In genomic region chr10:119665901-119666708, GRCh38 we compare ENCODE assay signal across 14 cellular contexts. TPM values are rescaled to one million over a fixed set of nuclear protein-coding genes. Genes with fewer than 3 reads are reported as not detected.
A peak's percentile ranks its signal among the peaks of the same experiment; 100 is the strongest.
DNase-seq lines count a peak whose midpoint lies in the region; ATAC-seq and TF ChIP-seq lines count a peak whose summit lies in the region.
"Had no signal": no experiment of that assay in that cellular context is flagged by ENCODE, and none has a peak within 500 bp of the region (broad histone marks: within the 10 kb centered on the region; RNA-seq: fewer than 3 reads in every experiment).

No MANE protein-coding gene starts in this region.

- peak overlapping the region; percentile 74 for H3K27ac Mint-ChIP-seq in activated T-cell treated with anti-CD3 and anti-CD28 coated beads, Interleukin-2, amount 50 U/mL, for 24 hours
- peak overlapping the region; percentile 74 to 84 for H3K27ac Mint-ChIP-seq in T-cell

- H3K9me3 Mint-ChIP-seq in activated T-cell treated with anti-CD3 and anti-CD28 coated beads, Interleukin-2, amount 50 U/mL, for 24 hours = no peaks in the 10 kb centered on the region
- no peaks in the 10 kb centered on the region for H3K9me3 Mint-ChIP-seq in T-cell
- H3K9me3 Mint-ChIP-seq: T-helper 1 cell treated with Interleukin-12 subunit alpha and Interleukin-12 subunit beta and Interleukin-4 antibody, amounts not matched to agents 30 μg/mL and 1 μg/mL, for 36 hours had no signal

- H3K9me3 ChIP-seq in left ventricle myocardium inferior (replicated peaks) = no peaks in the 10 kb centered on the region
- H3K9me3 ChIP-seq in gastrocnemius medialis = no peaks in the 10 kb centered on the region
- H3K9me3 ChIP-seq: ascending aorta, uterus had no signal

- TF ChIP-seq POLR2A in gastrocnemius medialis (IDR thresholded peaks at IDR 0.05) = no peak

- DNase-seq in activated T-cell treated with anti-CD3 and anti-CD28 coated beads, Interleukin-2, amount 50 U/mL, for 24 hours = no peak
- no peak for DNase-seq in activated T-cell treated with anti-CD3 and anti-CD28 coated beads, Interleukin-2, amount 50 U/mL, for 48 hours
- DNase-seq in T-cell (no peak), left ventricle myocardium inferior (no peak), gastrocnemius medialis (peak; percentile 37 to 41), posterior vena cava (ENCODE audit: low spot score) (no peak)
- DNase-seq: NCI-H2171 treated with DMSO at 0.1 percent for 48 hours, OCI-M1, uterus had no signal

- no peak for ATAC-seq in T-cell (replicated peaks in 1 of 4)
- ATAC-seq in gastrocnemius medialis = no peak
- no peak for ATAC-seq in HG02642 (IDR thresholded peaks at IDR 0.05; ENCODE audit: poor library complexity, unreplicated experiment)
- ATAC-seq in GM18520 (IDR thresholded peaks at IDR 0.05; ENCODE audit: unreplicated experiment) = no peak

- in situ Hi-C loops in gastrocnemius medialis (cut with MboI; ENCODE audit: low sequenced_read_pairs in 4 of 4) = no loop called here

- intact Hi-C loops in left ventricle myocardium inferior (cut with micrococcal nuclease) = no loop called here
- intact Hi-C loops in gastrocnemius medialis (cut with DNase I; ENCODE audit: low total_unique reads) = no loop called here
- intact Hi-C loops in posterior vena cava (cut with DNase I) = no loop called here

- H3K4me1 Mint-ChIP-seq in activated T-cell treated with anti-CD3 and anti-CD28 coated beads, Interleukin-2, amount 50 U/mL, for 24 hours (ENCODE audit: low read depth) = peaks cover 60% of the 10 kb centered on the region
- H3K4me1 Mint-ChIP-seq in T-cell = peaks cover 57 to 70% (median 67%) of the 10 kb centered on the region in 3 donors

- peak overlapping the region; percentile 7 for H3K4me3 ChIP-seq in left ventricle myocardium inferior
- H3K4me3 ChIP-seq in gastrocnemius medialis = no peak overlapping the region
- H3K4me3 ChIP-seq: ascending aorta, skin epidermis, uterus had no signal

- H3K36me3 ChIP-seq in left ventricle myocardium inferior = peaks cover 18% of the 10 kb centered on the region
- peaks cover 0 to 14% of the 10 kb centered on the region in 2 donors for H3K36me3 ChIP-seq in gastrocnemius medialis
- H3K36me3 ChIP-seq: uterus had no signal

- H3K27ac ChIP-seq in left ventricle myocardium inferior (replicated peaks) = peak overlapping the region; percentile 93
- peak overlapping the region; percentile 91 to 99 (median 97) for H3K27ac ChIP-seq in gastrocnemius medialis

- CTCF ChIA-PET in T-cell (lab: Charles Lee) = interaction anchor here (0.5 to 0.7 kb wide), 4 partner anchors 72 to 914 kb away, joined by 3 to 6 read pairs (median 3); no protein-coding TSS in a partner anchor

- POLR2A ChIA-PET in T-cell (lab: Charles Lee) = no interaction called here

- H3K36me3 Mint-ChIP-seq in activated T-cell treated with anti-CD3 and anti-CD28 coated beads, Interleukin-2, amount 50 U/mL, for 24 hours (ENCODE audit: low read depth) = peaks cover 25% of the 10 kb centered on the region
- H3K36me3 Mint-ChIP-seq in T-cell = peaks cover 10% of the 10 kb centered on the region

- no peak overlapping the region for H3K4me3 Mint-ChIP-seq in activated T-cell treated with anti-CD3 and anti-CD28 coated beads, Interleukin-2, amount 50 U/mL, for 24 hours
- peak overlapping the region in 1 of 3 donors; percentile 17 for H3K4me3 Mint-ChIP-seq in T-cell
- H3K4me3 Mint-ChIP-seq: T-helper 1 cell treated with Interleukin-12 subunit alpha and Interleukin-12 subunit beta and Interleukin-4 antibody, amounts not matched to agents 30 μg/mL and 1 μg/mL, for 36 hours had no signal

- H3K27me3 Mint-ChIP-seq in activated T-cell treated with anti-CD3 and anti-CD28 coated beads, Interleukin-2, amount 50 U/mL, for 24 hours = no peaks in the 10 kb centered on the region
- H3K27me3 Mint-ChIP-seq in T-cell = no peaks in the 10 kb centered on the region

- TF ChIP-seq CTCF in left ventricle myocardium inferior (IDR thresholded peaks at IDR 0.05; ENCODE audit: borderline replicate concordance) (no peak), gastrocnemius medialis (IDR thresholded peaks at IDR 0.05 in 4 of 5, conservative IDR thresholded peaks at IDR 0.05 in 1 of 5) (no peak)

- H3K4me1 ChIP-seq in left ventricle myocardium inferior (peaks cover 98% of the 10 kb centered on the region), gastrocnemius medialis (peaks cover 93 to 94% of the 10 kb centered on the region in 2 donors)

- H3K27me3 ChIP-seq in left ventricle myocardium inferior (ENCODE audit: low read depth) = no peaks in the 10 kb centered on the region
- no peaks in the 10 kb centered on the region for H3K27me3 ChIP-seq in gastrocnemius medialis
- H3K27me3 ChIP-seq: ascending aorta, uterus had no signal

RNA-seq across cellular contexts. Expression of gene BAG3, which starts 14.9 kb away (rescaled TPM):
- 10 to 100 TPM; 20.2 to 36.4 (median 23.7) TPM for total RNA-seq in T-cell
- 164 TPM for total RNA-seq in left ventricle myocardium inferior
- total RNA-seq in gastrocnemius medialis = 100 to 1,000 TPM; 337 to 626 (median 393) TPM
- total RNA-seq in posterior vena cava = 10 to 100 TPM; 52.6 to 65.2 TPM

RNA-seq across cellular contexts. Expression of gene INPP5F, which starts 59.7 kb away (rescaled TPM):
- total RNA-seq in T-cell (10 to 100 TPM in 2 of 5 donors, 1 to 10 TPM in 3; 7.3 to 13.7 (median 9.8) TPM), left ventricle myocardium inferior (4.9 TPM), gastrocnemius medialis (10 to 100 TPM in 2 of 4 donors, 1 to 10 TPM in 2; 8.7 to 11.6 (median 10.5) TPM), posterior vena cava (10 to 100 TPM; 10.5 to 21.9 TPM)

Comparison
In these comparisons a context has a peak if more than half of its experiments do, and no peak if none do; other contexts are left out.
1. DNase-seq: peak in gastrocnemius medialis (2 of 2); none in activated T-cell treated with anti-CD3 and anti-CD28 coated beads, Interleukin-2, amount 50 U/mL, for 24 hours (single experiment), activated T-cell treated with anti-CD3 and anti-CD28 coated beads, Interleukin-2, amount 50 U/mL, for 48 hours (0 of 2), T-cell (0 of 34), left ventricle myocardium inferior (single experiment) and posterior vena cava (single experiment).